Comparison of ENCODE assay signal across 8 cellular contexts in the genomic region with DNA sequence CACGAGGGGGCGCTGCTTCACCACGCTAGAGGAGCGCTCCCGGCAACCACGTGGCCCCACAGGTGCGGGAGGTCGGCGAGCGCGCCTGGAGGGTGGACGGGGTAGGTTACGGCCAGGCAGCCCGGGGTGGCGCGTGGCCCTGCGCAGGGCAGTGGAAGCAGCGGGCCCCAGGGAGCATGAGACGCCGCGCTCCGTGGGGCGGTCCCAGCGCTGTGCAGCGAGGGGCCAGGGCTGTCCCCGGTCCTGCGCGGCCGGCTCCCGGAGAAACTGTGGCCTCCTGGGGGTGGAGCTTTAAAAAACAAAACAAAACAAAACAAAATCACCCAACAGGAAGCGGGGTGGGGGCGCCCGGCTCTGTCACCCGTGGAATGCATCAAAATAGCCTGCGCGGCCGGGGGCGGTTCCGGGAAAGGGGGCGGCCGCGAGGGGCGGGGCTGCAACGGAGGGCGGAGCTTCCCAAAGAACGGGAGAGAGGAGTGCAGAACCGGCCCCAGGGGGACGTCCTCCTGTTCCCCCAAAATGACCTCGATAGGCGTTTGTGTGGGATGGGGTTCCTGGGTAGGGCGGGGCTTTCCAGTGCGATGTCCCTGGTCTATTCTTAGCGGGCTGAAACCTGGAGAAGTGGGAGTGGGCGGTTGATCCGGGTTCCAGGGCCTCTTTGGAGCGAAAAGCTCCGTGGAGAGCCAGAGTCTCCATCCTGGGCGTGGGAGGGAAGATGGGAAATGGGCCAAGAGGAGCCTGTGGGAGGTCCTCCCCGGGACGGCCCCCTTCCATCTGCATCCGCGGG. TPM values are rescaled to one million over a fixed set of nuclear protein-coding genes. Genes with fewer than 3 reads are reported as not detected.
A peak's percentile ranks its signal among the peaks of the same experiment; 100 is the strongest.
DNase-seq lines count a peak whose midpoint lies in the region; ATAC-seq and TF ChIP-seq lines count a peak whose summit lies in the region.

No MANE protein-coding gene starts in this region.

- peak overlapping the region; percentile 82 for H3K27ac Mint-ChIP-seq in T-helper 1 cell treated with Interleukin-12 subunit alpha and Interleukin-12 subunit beta and Interleukin-4 antibody, amounts not matched to agents 30 μg/mL and 1 μg/mL, for 36 hours

- no peaks in the 10 kb centered on the region for H3K9me3 Mint-ChIP-seq in T-helper 1 cell treated with Interleukin-12 subunit alpha and Interleukin-12 subunit beta and Interleukin-4 antibody, amounts not matched to agents 30 μg/mL and 1 μg/mL, for 36 hours

- H3K36me3 Mint-ChIP-seq in T-helper 1 cell treated with Interleukin-12 subunit alpha and Interleukin-12 subunit beta and Interleukin-4 antibody, amounts not matched to agents 30 μg/mL and 1 μg/mL, for 36 hours (ENCODE audit: low read depth), result peaks cover 5% of the 10 kb centered on the region

- no peaks in the 10 kb centered on the region for H3K4me1 ChIP-seq in prostate gland (replicated peaks)
- H3K4me1 ChIP-seq in upper lobe of right lung, result peaks cover 7% of the 10 kb centered on the region

- H3K36me3 ChIP-seq in prostate gland (no peaks in the 10 kb centered on the region), upper lobe of right lung (peaks cover 2% of the 10 kb centered on the region)

- peak overlapping the region; percentile 58 for H3K4me3 ChIP-seq in GM12864 (ENCODE audit: low read depth, low read length)
- H3K4me3 ChIP-seq in prostate gland, result peak overlapping the region; percentile 65 to 69
- peak overlapping the region; percentile 71 for H3K4me3 ChIP-seq in upper lobe of right lung

- TF ChIP-seq POLR2A in prostate gland (IDR thresholded peaks at IDR 0.05), result peak; percentile 43

- H3K9me3 ChIP-seq in prostate gland (no peaks in the 10 kb centered on the region), upper lobe of right lung (no peaks in the 10 kb centered on the region)

- TF ChIP-seq CTCF in GM12864 (IDR thresholded peaks at IDR 0.05; ENCODE audit: low read depth, low read length, missing control alignments) (peak; percentile 78), prostate gland (IDR thresholded peaks at IDR 0.05) (peak in 3 of 4 experiments; percentile 99), upper lobe of right lung (IDR thresholded peaks at IDR 0.05) (peak; percentile 6)

- ATAC-seq in HG02588 (IDR thresholded peaks at IDR 0.05; ENCODE audit: unreplicated experiment) (peak; percentile 79), left ventricle myocardium superior (peak; percentile 89), upper lobe of right lung (peak; percentile 95)

- WGBS in prostate gland, result under 1% methylated on average over 62 of the region's 62 CpGs

- intact Hi-C loops in left ventricle myocardium superior (cut with micrococcal nuclease), result loop anchor here (10.0 kb wide), 1 partner anchor 482 kb away; no protein-coding TSS in a partner anchor
- intact Hi-C loops in prostate gland (cut with DNase I), result loop anchor here (5.0 to 10.0 kb wide), 4 partner anchors 144 to 472 kb away; no protein-coding TSS in a partner anchor
- intact Hi-C loops in upper lobe of right lung (cut with DNase I), result no loop called here

- DNase-seq in GM12864 (ENCODE audit: low read depth) (no peak), NCI-H1105 (lab: John Stamatoyannopoulos, UW) (peak; percentile 78), amniotic stem cell (lab: John Stamatoyannopoulos, UW) (peak; percentile 69), left ventricle myocardium superior (peak; percentile 96), prostate gland (ENCODE audit: low spot score) (peak; percentile 88), upper lobe of right lung (peak; percentile 96)

- H3K4me1 Mint-ChIP-seq in T-helper 1 cell treated with Interleukin-12 subunit alpha and Interleukin-12 subunit beta and Interleukin-4 antibody, amounts not matched to agents 30 μg/mL and 1 μg/mL, for 36 hours (ENCODE audit: low read depth), result peaks cover 12% of the 10 kb centered on the region

- H3K27ac ChIP-seq in prostate gland (peak overlapping the region; percentile 73 to 81), upper lobe of right lung (peak overlapping the region; percentile 84)

- peaks cover 3% of the 10 kb centered on the region for H3K27me3 Mint-ChIP-seq in T-helper 1 cell treated with Interleukin-12 subunit alpha and Interleukin-12 subunit beta and Interleukin-4 antibody, amounts not matched to agents 30 μg/mL and 1 μg/mL, for 36 hours (ENCODE audit: low read depth)

- H3K4me3 Mint-ChIP-seq in T-helper 1 cell treated with Interleukin-12 subunit alpha and Interleukin-12 subunit beta and Interleukin-4 antibody, amounts not matched to agents 30 μg/mL and 1 μg/mL, for 36 hours, result peak overlapping the region; percentile 83

- H3K27me3 ChIP-seq in prostate gland (replicated peaks; ENCODE audit: insufficient read depth) (no peaks in the 10 kb centered on the region), upper lobe of right lung (no peaks in the 10 kb centered on the region)

RNA-seq across cellular contexts. Expression of gene NUMBL, which starts 27.3 kb away (rescaled TPM):
- total RNA-seq in left ventricle myocardium superior (16.9 TPM), prostate gland (100 to 1,000 TPM in 1 of 2 donors, 10 to 100 TPM in 1; 24.3 to 102 TPM), upper lobe of right lung (19.5 TPM)

RNA-seq across cellular contexts. Expression of gene COQ8B, which starts 53.6 kb away (rescaled TPM):
- total RNA-seq in left ventricle myocardium superior (34.6 TPM), prostate gland (10 to 100 TPM; 61.2 to 64.4 TPM), upper lobe of right lung (43.6 TPM)

RNA-seq across cellular contexts. Expression of gene ITPKC, which starts 53.8 kb away (rescaled TPM):
- total RNA-seq in left ventricle myocardium superior (12.8 TPM), prostate gland (10 to 100 TPM; 40.8 to 44.5 TPM), upper lobe of right lung (51.6 TPM)

Comparison
In these comparisons a context has a peak if more than half of its experiments do, and no peak if none do; other contexts are left out.
1. CTCF ChIP-seq: peak in every context shown above with its lines; median percentile 99 in prostate gland; 78 in GM12864; 6 in upper lobe of right lung.